Comparison of ENCODE assay signal across 28 cellular contexts in the genomic region with DNA sequence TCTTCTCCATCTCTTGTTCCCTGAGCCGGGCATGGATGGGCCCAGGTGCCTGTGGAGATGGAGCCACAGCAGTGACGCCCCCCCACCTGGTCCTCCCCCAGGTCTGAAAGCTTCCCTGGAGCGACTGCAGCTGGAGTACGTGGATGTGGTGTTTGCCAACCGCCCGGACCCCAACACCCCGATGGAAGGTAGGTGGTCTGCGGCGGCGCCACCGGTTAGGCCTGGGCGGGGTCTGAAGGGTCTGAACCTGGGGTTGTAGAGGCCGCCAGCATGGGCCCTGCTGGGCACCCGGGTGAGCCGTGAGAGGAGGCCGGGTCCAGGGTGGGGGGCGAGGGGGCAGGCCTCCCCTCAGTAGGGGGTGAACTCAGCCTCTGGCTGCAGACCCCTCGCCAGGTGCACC.
"Had no signal": no experiment of that assay in that cellular context is flagged by ENCODE, and none has a peak within 500 bp of the region (broad histone marks: within the 10 kb centered on the region; RNA-seq: fewer than 3 reads in every experiment).

No MANE protein-coding gene starts in this region.

- H3K4me3 Mint-ChIP-seq: dendritic cell treated with granulocyte-macrophage colony-stimulating factor and Interleukin-4, amounts not matched to agents 40 ng/mL and 50 ng/mL, for 4 days; effector memory CD8-positive, alpha-beta T cell; endodermal cell had no signal

- H3K9me3 ChIP-seq: colonic mucosa, esophagus muscularis mucosa, esophagus squamous epithelium, gastrocnemius medialis, gastroesophageal sphincter, heart left ventricle, heart right ventricle had no signal

- H3K4me1 Mint-ChIP-seq: endodermal cell had no signal

- FAIRE-seq: colon, endometrium, endothelial cell of umbilical vein, frontal cortex had no signal

- H3K27me3 ChIP-seq: colonic mucosa, dorsolateral prefrontal cortex, esophagus muscularis mucosa, esophagus squamous epithelium, foreskin keratinocyte, gastroesophageal sphincter, heart left ventricle, heart right ventricle had no signal

- H3K27ac Mint-ChIP-seq: dendritic cell treated with granulocyte-macrophage colony-stimulating factor and Interleukin-4, amounts not matched to agents 40 ng/mL and 50 ng/mL, for 4 days; effector memory CD8-positive, alpha-beta T cell; endodermal cell had no signal

- ATAC-seq: effector memory CD8-positive, alpha-beta T cell; esophagus mucosa; foreskin keratinocyte; gastrocnemius medialis; gastroesophageal sphincter; heart left ventricle; heart right ventricle had no signal

- H3K36me3 ChIP-seq: colonic mucosa, esophagus squamous epithelium, gastrocnemius medialis had no signal

- H3K27ac ChIP-seq: colonic mucosa, coronary artery, epithelial cell of prostate, esophagus muscularis mucosa, esophagus squamous epithelium, foreskin keratinocyte, gastrocnemius medialis, gastroesophageal sphincter, heart left ventricle, heart right ventricle had no signal

- H3K9me3 Mint-ChIP-seq: dendritic cell treated with granulocyte-macrophage colony-stimulating factor and Interleukin-4, amounts not matched to agents 40 ng/mL and 50 ng/mL, for 4 days; effector memory CD8-positive, alpha-beta T cell; endodermal cell had no signal

- H3K4me3 ChIP-seq: colonic mucosa, coronary artery, dorsolateral prefrontal cortex, esophagus muscularis mucosa, esophagus squamous epithelium, gastrocnemius medialis, gastroesophageal sphincter, heart left ventricle, heart right ventricle had no signal

- DNase-seq: colonic mucosa; cortex of kidney; dermis blood vessel endothelial cell; dorsolateral prefrontal cortex; effector CD4-positive, alpha-beta T cell; effector CD8-positive, alpha-beta T cell; effector memory CD4-positive, alpha-beta T cell; effector memory CD8-positive, alpha-beta T cell; endodermal cell; erythroblast; esophagus squamous epithelium; foreskin fibroblast; foreskin keratinocyte; foreskin melanocyte; gastrocnemius medialis; glutamatergic neuron had no signal

- H3K4me1 ChIP-seq: colonic mucosa, esophagus muscularis mucosa, esophagus squamous epithelium, foreskin keratinocyte, gastrocnemius medialis, gastroesophageal sphincter had no signal
